Comparison of ENCODE assay signal across 25 cellular contexts in the genomic region with DNA sequence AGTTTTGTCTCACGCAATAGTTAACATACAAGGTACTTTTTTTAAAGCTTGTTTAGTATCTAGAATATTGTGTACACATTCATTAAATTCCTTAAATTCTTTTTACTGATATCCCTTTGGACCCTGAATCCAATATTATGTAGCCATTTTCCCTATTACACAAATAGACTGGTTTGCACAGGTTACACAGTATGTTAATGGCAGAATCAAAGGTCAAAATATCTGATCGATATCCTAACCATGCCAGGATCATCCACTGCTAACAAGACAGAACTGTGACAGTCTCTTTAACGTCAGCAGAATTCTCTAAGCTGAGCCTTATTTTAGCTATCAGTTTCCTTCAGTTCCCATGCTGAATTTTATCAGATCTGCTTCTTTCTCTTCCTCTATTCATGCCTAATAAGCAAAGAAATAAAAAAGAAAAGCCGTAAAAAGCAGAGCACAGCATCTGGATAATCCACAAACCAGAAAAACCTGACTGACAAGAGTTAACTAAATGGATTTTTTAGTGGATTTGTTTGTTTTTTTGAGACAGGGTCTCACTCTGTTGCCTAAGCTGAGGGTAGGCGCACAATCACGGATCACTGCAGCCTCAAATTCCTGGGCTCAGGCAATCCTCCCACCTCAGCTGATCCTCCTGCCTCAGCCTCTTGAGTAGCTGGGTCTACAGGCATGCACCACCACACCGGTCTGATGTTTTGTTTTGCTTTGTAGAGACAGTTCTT.
A peak's percentile ranks its signal among the peaks of the same experiment; 100 is the strongest.
DNase-seq lines count a peak whose midpoint lies in the region; ATAC-seq and TF ChIP-seq lines count a peak whose summit lies in the region.
"Had no signal": no experiment of that assay in that cellular context is flagged by ENCODE, and none has a peak within 500 bp of the region (broad histone marks: within the 10 kb centered on the region; RNA-seq: fewer than 3 reads in every experiment).

No MANE protein-coding gene starts in this region.

- 38 to 40% methylated on average over 7 of the region's 7 CpGs for WGBS in body of pancreas, 2 donors

- no peak for TF ChIP-seq POLR2A in body of pancreas (IDR thresholded peaks at IDR 0.05)

- H3K4me3 ChIP-seq in body of pancreas = no peak overlapping the region
- H3K4me3 ChIP-seq: BLaER1, GM12878, MG63, suprapubic skin had no signal

- peaks cover 3% of the 10 kb centered on the region for H3K9me3 Mint-ChIP-seq in type B pancreatic cell
- H3K9me3 Mint-ChIP-seq in activated naive CD8-positive, alpha-beta T cell treated with anti-CD3 and anti-CD28 coated beads for 36 hours = no peaks in the 10 kb centered on the region
- no peaks in the 10 kb centered on the region for H3K9me3 Mint-ChIP-seq in stimulated activated naive B cell treated with anti-CD40 and anti-IgM and Interleukin-4, amounts not matched to agents 10 μg/mL and 1 μg/mL and 100 μg/mL, for 72 hours
- H3K9me3 Mint-ChIP-seq: activated T-helper 1 cell treated with anti-CD3 and anti-CD28 coated beads, Interleukin-12 subunit alpha, Interleukin-12 subunit beta, Interleukin-2, Interleukin-4 antibody, amounts not matched to agents 30 ng/mL and 10 ng/mL and 1 ng/mL, durations not matched to agents 14 hours and 24 hours and 36 hours had no signal

- no peak for TF ChIP-seq EP300 in Ishikawa (IDR thresholded peaks at IDR 0.05; ENCODE audit: borderline replicate concordance)

- H3K36me3 Mint-ChIP-seq in type B pancreatic cell = peaks cover 17% of the 10 kb centered on the region
- H3K36me3 Mint-ChIP-seq in activated naive CD8-positive, alpha-beta T cell treated with anti-CD3 and anti-CD28 coated beads for 36 hours = no peaks in the 10 kb centered on the region
- H3K36me3 Mint-ChIP-seq in stimulated activated naive B cell treated with anti-CD40 and anti-IgM and Interleukin-4, amounts not matched to agents 10 μg/mL and 1 μg/mL and 100 μg/mL, for 72 hours = peaks cover 12 to 21% of the 10 kb centered on the region in 2 donors
- H3K36me3 Mint-ChIP-seq: activated naive CD8-positive, alpha-beta T cell had no signal

- peak overlapping the region; percentile 7 to 69 (median 48) for H3K27ac ChIP-seq in body of pancreas
- H3K27ac ChIP-seq: BLaER1, suprapubic skin had no signal

- peaks cover 11% of the 10 kb centered on the region for H3K4me1 Mint-ChIP-seq in type B pancreatic cell (ENCODE audit: unreplicated experiment)
- no peaks in the 10 kb centered on the region for H3K4me1 Mint-ChIP-seq in activated naive CD8-positive, alpha-beta T cell treated with anti-CD3 and anti-CD28 coated beads for 36 hours
- H3K4me1 Mint-ChIP-seq in stimulated activated naive B cell treated with anti-CD40 and anti-IgM and Interleukin-4, amounts not matched to agents 10 μg/mL and 1 μg/mL and 100 μg/mL, for 72 hours = peaks cover 5 to 11% of the 10 kb centered on the region in 2 donors

- no peaks in the 10 kb centered on the region for H3K27me3 ChIP-seq in body of pancreas
- H3K27me3 ChIP-seq: BLaER1, MG63, suprapubic skin had no signal

- peak overlapping the region; percentile 17 for H3K4me3 Mint-ChIP-seq in type B pancreatic cell
- H3K4me3 Mint-ChIP-seq in activated naive CD8-positive, alpha-beta T cell treated with anti-CD3 and anti-CD28 coated beads for 36 hours = no peak overlapping the region
- H3K4me3 Mint-ChIP-seq in stimulated activated naive B cell treated with anti-CD40 and anti-IgM and Interleukin-4, amounts not matched to agents 10 μg/mL and 1 μg/mL and 100 μg/mL, for 72 hours = no peak overlapping the region
- H3K4me3 Mint-ChIP-seq: activated naive CD8-positive, alpha-beta T cell; activated T-helper 1 cell treated with anti-CD3 and anti-CD28 coated beads, Interleukin-12 subunit alpha, Interleukin-12 subunit beta, Interleukin-2, Interleukin-4 antibody, amounts not matched to agents 30 ng/mL and 10 ng/mL and 1 ng/mL, durations not matched to agents 14 hours and 24 hours and 36 hours; brain; H9; IgD-negative memory B cell; neural crest cell had no signal

- TF ChIP-seq RAD21 in Ishikawa (IDR thresholded peaks at IDR 0.05; ENCODE audit: low read depth) = no peak

- ATAC-seq in body of pancreas (peak; percentile 70), HG03039 (IDR thresholded peaks at IDR 0.05; ENCODE audit: unreplicated experiment) (no peak)
- no peak for ATAC-seq in stimulated activated naive B cell treated with anti-CD40 and anti-IgM and Interleukin-4, amounts not matched to agents 10 μg/mL and 1 μg/mL and 100 μg/mL, for 72 hours (replicated peaks)
- ATAC-seq: GM12878 had no signal

- H3K36me3 ChIP-seq in body of pancreas (replicated peaks in 1 of 2; ENCODE audit: insufficient read depth in 1 of 2, low read depth in 2 of 2) = no peaks in the 10 kb centered on the region

- peak overlapping the region; percentile 75 for H3K27ac Mint-ChIP-seq in type B pancreatic cell
- H3K27ac Mint-ChIP-seq in activated naive CD8-positive, alpha-beta T cell treated with anti-CD3 and anti-CD28 coated beads for 36 hours = no peak overlapping the region
- no peak overlapping the region for H3K27ac Mint-ChIP-seq in stimulated activated naive B cell treated with anti-CD40 and anti-IgM and Interleukin-4, amounts not matched to agents 10 μg/mL and 1 μg/mL and 100 μg/mL, for 72 hours
- H3K27ac Mint-ChIP-seq: activated naive CD8-positive, alpha-beta T cell; activated T-helper 1 cell treated with anti-CD3 and anti-CD28 coated beads, Interleukin-12 subunit alpha, Interleukin-12 subunit beta, Interleukin-2, Interleukin-4 antibody, amounts not matched to agents 30 ng/mL and 10 ng/mL and 1 ng/mL, durations not matched to agents 14 hours and 24 hours and 36 hours; brain; H9; IgD-negative memory B cell had no signal

- peaks cover 0 to 12% (median 0%) of the 10 kb centered on the region in 3 donors for H3K9me3 ChIP-seq in body of pancreas
- H3K9me3 ChIP-seq: suprapubic skin had no signal

- intact Hi-C loops in body of pancreas (cut with DNase I) = no loop called here

- TF ChIP-seq CTCF in body of pancreas (IDR thresholded peaks at IDR 0.05) (no peak), type B pancreatic cell (conservative IDR thresholded peaks at IDR 0.05) (no peak)

- no peaks in the 10 kb centered on the region for H3K27me3 Mint-ChIP-seq in type B pancreatic cell
- H3K27me3 Mint-ChIP-seq in activated naive CD8-positive, alpha-beta T cell treated with anti-CD3 and anti-CD28 coated beads for 36 hours = no peaks in the 10 kb centered on the region
- H3K27me3 Mint-ChIP-seq in stimulated activated naive B cell treated with anti-CD40 and anti-IgM and Interleukin-4, amounts not matched to agents 10 μg/mL and 1 μg/mL and 100 μg/mL, for 72 hours = no peaks in the 10 kb centered on the region
- H3K27me3 Mint-ChIP-seq: activated naive CD8-positive, alpha-beta T cell; brain; IgD-negative memory B cell had no signal

- peaks cover 40% of the 10 kb centered on the region for H3K4me1 ChIP-seq in body of pancreas
- H3K4me1 ChIP-seq: BLaER1 had no signal

- DNase-seq in body of pancreas = no peak
- peak; percentile 38 for DNase-seq in mucosa of gallbladder (ENCODE audit: low spot score)
- DNase-seq in type B pancreatic cell (ENCODE audit: extremely low spot score, unreplicated experiment) = no peak
- DNase-seq in activated naive CD8-positive, alpha-beta T cell treated with anti-CD3 and anti-CD28 coated beads for 36 hours = no peak
- no peak for DNase-seq in stimulated activated naive B cell treated with anti-CD40 and anti-IgM and Interleukin-4, amounts not matched to agents 10 μg/mL and 1 μg/mL and 100 μg/mL, for 72 hours
- DNase-seq: activated CD4-positive, alpha-beta T cell treated with anti-CD3 and anti-CD28 coated beads for 1 hour; hypothalamus; kidney; MG63; NCI-H1436 treated with DMSO at 0.1 percent for 48 hours; NCI-H2171; NCI-H82; retina; T-helper 9 cell had no signal

TF ChIP-seq in Ishikawa, 13 proteins besides CTCF, POLR2A, EP300 and RAD21:
- TF ChIP-seq TEAD4 (IDR thresholded peaks at IDR 0.05) (peak; percentile 37; the same call in 1 of the 2 replicates), EGR1 (IDR thresholded peaks at IDR 0.05) (no peak)
TF ChIP-seq in Ishikawa: peak in this region for 1.
